8 cellular contexts compared by ENCODE assay signal in the genomic region with DNA sequence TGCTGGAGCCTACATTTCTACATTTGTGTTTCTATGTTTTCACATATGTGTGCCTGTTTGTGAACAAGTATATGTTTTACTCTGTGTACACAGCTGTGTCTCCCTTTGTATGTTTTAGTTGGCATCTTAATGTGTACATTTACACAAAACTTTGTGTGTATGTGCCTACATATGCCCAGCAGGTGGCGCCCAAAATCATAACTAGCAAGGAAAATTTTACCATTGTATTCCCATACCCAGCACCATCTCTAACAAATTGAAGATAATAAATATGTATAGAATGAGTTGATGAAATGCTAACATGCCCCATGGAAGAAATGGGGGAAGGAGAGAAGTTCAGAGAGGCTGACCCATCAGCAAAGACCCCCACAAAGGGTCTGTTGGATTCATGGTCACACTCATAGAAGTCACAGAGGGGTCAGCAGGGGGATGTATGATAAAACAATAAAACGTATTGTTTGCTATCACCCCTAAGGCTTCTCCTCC. TPM values are rescaled to one million over a fixed set of nuclear protein-coding genes. Genes with fewer than 3 reads are reported as not detected.
DNase-seq lines count a peak whose midpoint lies in the region; ATAC-seq and TF ChIP-seq lines count a peak whose summit lies in the region.

No MANE protein-coding gene starts in this region.

- no peak overlapping the region for H3K27ac ChIP-seq in cardiac muscle cell

- H3K27me3 ChIP-seq in cardiac muscle cell = no peaks in the 10 kb centered on the region

- H3K36me3 ChIP-seq in cardiac muscle cell = no peaks in the 10 kb centered on the region

- TF ChIP-seq CTCF in GM12874 (IDR thresholded peaks at IDR 0.05; ENCODE audit: insufficient read depth, low read depth, low read length) = peak; percentile 55
- peak; percentile 71 for TF ChIP-seq CTCF in cardiac muscle cell (IDR thresholded peaks at IDR 0.05; ENCODE audit: low read depth, low read length)

- H3K9me3 ChIP-seq in cardiac muscle cell (ENCODE audit: low read depth) = no peaks in the 10 kb centered on the region

- no peak for ATAC-seq in HG03457 (IDR thresholded peaks at IDR 0.05; ENCODE audit: unreplicated experiment)

- no peak overlapping the region for H3K4me3 ChIP-seq in cardiac muscle cell

- peaks cover 7% of the 10 kb centered on the region for H3K4me1 ChIP-seq in cardiac muscle cell (ENCODE audit: low read depth)

- DNase-seq in NCI-H1092 treated with DMSO at 0.1 percent for 48 hours (lab: John Stamatoyannopoulos, UW) = peak; percentile 38
- peak; percentile 61 for DNase-seq in SKM-1 treated with dmso at 0.1 percent for 144 hours (lab: John Stamatoyannopoulos, UW; ENCODE audit: unreplicated experiment)
- DNase-seq in activated naive CD4-positive, alpha-beta T cell treated with anti-CD3 and anti-CD28 coated beads, Interleukin-2, amount 50 U/mL, for 16 hours = peak; percentile 73
- peak; percentile 83 to 87 for DNase-seq in cardiac muscle cell (ENCODE audit: low read depth in 1 of 2, low spot score in 1 of 2)
- DNase-seq in renal cortical epithelial cell (ENCODE audit: low read depth) = peak; percentile 65
- DNase-seq in HPDE6-E6E7 (ENCODE audit: extremely low spot score) = no peak

RNA-seq across cellular contexts. Expression of a gene that starts 48.1 kb away (rescaled TPM):
- total RNA-seq in cardiac muscle cell (169 and 228 TPM in 2 replicates), renal cortical epithelial cell (2.1 and 2.4 TPM in 2 replicates)
- 157 and 185 TPM in 2 replicates for polyA plus RNA-seq in cardiac muscle cell

Comparison
In these comparisons a context has a peak if more than half of its experiments do, and no peak if none do; other contexts are left out.
1. RNA of a gene that starts 48.1 kb away (total RNA-seq): 169 to 228 TPM in cardiac muscle cell; 2.1 to 2.4 TPM in renal cortical epithelial cell; every median in the first group is over 10 times any median in the second.